ENCODE assay signal across 9 cellular contexts in the genomic region with DNA sequence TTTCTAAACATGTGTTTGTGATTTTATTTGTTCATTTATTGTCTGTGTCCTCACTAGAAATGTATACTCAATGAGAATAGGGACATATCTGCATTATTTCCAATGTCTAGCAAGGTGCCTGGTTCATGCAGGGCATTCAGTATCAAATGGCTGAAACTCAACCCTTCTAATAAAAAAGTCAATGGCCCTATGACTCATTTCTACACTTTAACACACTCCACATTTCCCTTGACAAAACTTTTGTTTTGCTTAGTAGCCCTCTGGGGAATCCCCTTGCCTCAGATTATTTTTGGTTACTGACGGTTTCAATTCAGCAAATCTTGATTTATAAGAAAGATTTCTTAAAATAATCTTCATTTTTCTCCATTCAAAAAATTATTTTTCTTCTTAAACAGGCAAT.
DNase-seq lines count a peak whose midpoint lies in the region; ATAC-seq and TF ChIP-seq lines count a peak whose summit lies in the region.
"Had no signal": no experiment of that assay in that cellular context is flagged by ENCODE, and none has a peak within 500 bp of the region (broad histone marks: within the 10 kb centered on the region; RNA-seq: fewer than 3 reads in every experiment).

No MANE protein-coding gene starts in this region.

- ATAC-seq in GM18502 (IDR thresholded peaks at IDR 0.05; ENCODE audit: poor library complexity, unreplicated experiment) (peak; percentile 87), GM21786 (IDR thresholded peaks at IDR 0.05; ENCODE audit: unreplicated experiment) (peak; percentile 84), foreskin keratinocyte (peak; percentile 64), aorta (ENCODE audit: low FRiP score) (no peak)

- no peaks in the 10 kb centered on the region for H3K36me3 ChIP-seq in aorta (ENCODE audit: control insufficient read depth in 1 of 2, insufficient read depth in 2 of 2, low read length in 1 of 2)
- H3K36me3 ChIP-seq: esophagus muscularis mucosa had no signal

- H3K27ac ChIP-seq in foreskin keratinocyte (peak overlapping the region; percentile 95), aorta (ENCODE audit: low read depth in 1 of 2, low read length in 2 of 2) (no peak overlapping the region)
- H3K27ac ChIP-seq: esophagus muscularis mucosa had no signal

- H3K27me3 ChIP-seq in foreskin keratinocyte (no peaks in the 10 kb centered on the region), aorta (ENCODE audit: control insufficient read depth in 1 of 2, insufficient read depth in 2 of 2, low read length in 1 of 2) (no peaks in the 10 kb centered on the region)
- H3K27me3 ChIP-seq: esophagus muscularis mucosa had no signal

- WGBS in aorta, 2 donors, result 1 to 2% methylated on average over 1 of the region's 1 CpG

- intact Hi-C loops in aorta (cut with DNase I), result loop anchor here in 1 of 2 donors (5.0 kb wide), 1 partner anchor 212 kb away; no protein-coding TSS in a partner anchor

- no peak for TF ChIP-seq CTCF in foreskin keratinocyte (conservative IDR thresholded peaks at IDR 0.05)

- no peak overlapping the region for H3K4me3 ChIP-seq in aorta (ENCODE audit: low read length in 2 of 2)
- H3K4me3 ChIP-seq: esophagus muscularis mucosa had no signal

- H3K9me3 ChIP-seq in aorta (ENCODE audit: control insufficient read depth, low read length), result no peaks in the 10 kb centered on the region
- H3K9me3 ChIP-seq: esophagus muscularis mucosa had no signal

- H3K4me1 ChIP-seq in foreskin keratinocyte, result peaks cover 47% of the 10 kb centered on the region
- H3K4me1 ChIP-seq in aorta (ENCODE audit: control insufficient read depth in 1 of 2, insufficient read depth in 2 of 2, low read length in 2 of 2), result no peaks in the 10 kb centered on the region

- peak; percentile 52 for DNase-seq in LoVo (ENCODE audit: low spot score)
- DNase-seq in foreskin keratinocyte, result peak in 1 of 2 donors; percentile 63
- DNase-seq in NCI-H226, result no peak
- no peak for DNase-seq in medulla oblongata (ENCODE audit: extremely low spot score)
- DNase-seq in HUDEP-2 (lab: John Stamatoyannopoulos, UW; ENCODE audit: unreplicated experiment in 76 of 76), result no peak
- DNase-seq in aorta, result no peak
